Comparison of ENCODE assay signal across 27 cellular contexts in the genomic region with DNA sequence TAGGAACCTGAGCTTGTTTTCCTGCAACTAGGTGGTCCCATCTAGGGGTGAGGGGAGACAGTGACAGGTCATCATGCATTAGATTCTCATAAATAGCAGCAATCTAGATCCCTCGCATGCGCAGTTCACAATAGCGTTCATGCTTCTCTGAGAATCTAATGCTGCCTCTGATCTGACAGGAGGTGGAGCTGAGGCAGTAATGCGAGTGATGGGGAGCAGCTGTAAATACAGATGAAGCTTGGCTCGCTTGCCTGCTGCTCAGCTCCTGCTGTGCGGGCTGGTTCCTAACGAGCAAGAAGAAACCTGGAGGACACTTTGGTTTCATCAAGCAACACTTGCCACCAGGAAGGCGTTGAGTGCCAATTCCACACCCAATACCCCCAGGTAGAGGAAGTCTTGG.
"Had no signal": no experiment of that assay in that cellular context is flagged by ENCODE, and none has a peak within 500 bp of the region (broad histone marks: within the 10 kb centered on the region; RNA-seq: fewer than 3 reads in every experiment).

No MANE protein-coding gene starts in this region.

- H3K27me3 ChIP-seq: brain microvascular endothelial cell, left lung, pancreas, right atrium auricular region, spleen, suprapubic skin, tibial artery, upper lobe of right lung had no signal

- DNase-seq: activated CD4-positive, alpha-beta T cell treated with anti-CD3 and anti-CD28 coated beads for 36 hours; activated CD4-positive, CD25-positive, alpha-beta regulatory T cell; activated effector memory CD4-positive, alpha-beta T cell treated with anti-CD3 and anti-CD28 coated beads, Interleukin-2, amount 50 U/mL, for 16 hours; activated naive CD4-positive, alpha-beta T cell treated with anti-CD3 and anti-CD28 coated beads for 36 hours; activated naive CD8-positive, alpha-beta T cell treated with anti-CD3 and anti-CD28 coated beads for 36 hours; activated T-cell treated with anti-CD3 and anti-CD28 coated beads, Interleukin-2, amount 50 U/mL, for 1 hour; amniotic stem cell; brain microvascular endothelial cell; endodermal cell; foreskin fibroblast; hippocampal formation; left lung; mesendoderm; nucleus accumbens; pancreas; psoas muscle; spleen; stimulated activated naive CD4-positive, alpha-beta T cell; T-helper 1 cell; tibial artery; upper lobe of right lung had no signal

- H3K4me3 Mint-ChIP-seq: activated CD4-positive, alpha-beta T cell treated with anti-CD3 and anti-CD28 coated beads for 36 hours; activated naive CD4-positive, alpha-beta T cell treated with anti-CD3 and anti-CD28 coated beads for 36 hours; activated naive CD8-positive, alpha-beta T cell treated with anti-CD3 and anti-CD28 coated beads for 36 hours; activated T-helper 1 cell treated with anti-CD3 and anti-CD28 coated beads, Interleukin-12 subunit alpha, Interleukin-12 subunit beta, Interleukin-2, Interleukin-4 antibody, amounts not matched to agents 30 ng/mL and 10 ng/mL and 1 ng/mL, durations not matched to agents 14 hours and 24 hours and 36 hours; endodermal cell; T-helper 2 cell treated with Interferon-gamma antibody and Interleukin-4, amounts not matched to agents 5 μg/mL and 100 μg/mL, for 36 hours had no signal

- FAIRE-seq: astrocyte, pancreas had no signal

- H3K27ac ChIP-seq: brain microvascular endothelial cell, left lung, pancreas, psoas muscle, right atrium auricular region, spleen, suprapubic skin, tibial artery, upper lobe of right lung had no signal

- ATAC-seq: activated CD4-positive, alpha-beta T cell treated with anti-CD3 and anti-CD28 coated beads for 36 hours; esophagus mucosa; left lung; pancreas; psoas muscle; upper lobe of right lung had no signal

- H3K9me3 Mint-ChIP-seq: endodermal cell had no signal

- H3K27ac Mint-ChIP-seq: activated CD4-positive, alpha-beta T cell treated with anti-CD3 and anti-CD28 coated beads for 36 hours; activated naive CD4-positive, alpha-beta T cell treated with anti-CD3 and anti-CD28 coated beads for 36 hours; activated T-helper 1 cell treated with anti-CD3 and anti-CD28 coated beads, Interleukin-12 subunit alpha, Interleukin-12 subunit beta, Interleukin-2, Interleukin-4 antibody, amounts not matched to agents 30 ng/mL and 10 ng/mL and 1 ng/mL, durations not matched to agents 14 hours and 24 hours and 36 hours; endodermal cell; T-helper 2 cell treated with Interferon-gamma antibody and Interleukin-4, amounts not matched to agents 5 μg/mL and 100 μg/mL, for 36 hours had no signal

- H3K9me3 ChIP-seq: pancreas, psoas muscle, suprapubic skin, tibial artery, upper lobe of right lung had no signal

- H3K27me3 Mint-ChIP-seq: activated naive CD8-positive, alpha-beta T cell treated with anti-CD3 and anti-CD28 coated beads for 36 hours had no signal
